In the genomic region with DNA sequence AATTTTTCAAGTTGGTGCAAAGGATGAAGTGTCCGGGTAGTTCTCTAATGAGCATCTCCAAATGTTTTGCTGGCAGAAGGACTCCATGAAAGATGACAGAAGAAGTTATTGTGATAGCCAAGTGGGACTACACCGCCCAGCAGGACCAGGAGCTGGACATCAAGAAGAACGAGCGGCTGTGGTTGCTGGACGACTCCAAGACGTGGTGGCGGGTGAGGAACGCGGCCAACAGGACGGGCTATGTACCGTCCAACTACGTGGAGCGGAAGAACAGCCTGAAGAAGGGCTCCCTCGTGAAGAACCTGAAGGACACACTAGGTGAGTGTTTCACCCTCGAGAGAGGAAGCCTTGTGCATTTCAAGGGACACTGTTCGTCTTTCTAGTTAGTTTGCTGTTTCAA, we compare ENCODE assay signal across 22 cellular contexts.
DNase-seq lines count a peak whose midpoint lies in the region; TF ChIP-seq lines count a peak whose summit lies in the region.
"Had no signal": no experiment of that assay in that cellular context is flagged by ENCODE, and none has a peak within 500 bp of the region (broad histone marks: within the 10 kb centered on the region; RNA-seq: fewer than 3 reads in every experiment).

No MANE protein-coding gene starts in this region.

- H3K36me3 Mint-ChIP-seq in T-helper 2 cell treated with Interferon-gamma antibody and Interleukin-4, amounts not matched to agents 5 μg/mL and 100 μg/mL, for 36 hours (ENCODE audit: low read depth), result peaks cover 34% of the 10 kb centered on the region
- H3K36me3 Mint-ChIP-seq in Caco-2 (ENCODE audit: insufficient read depth, unreplicated experiment) (peaks cover 54% of the 10 kb centered on the region), neural progenitor cell (peaks cover 26% of the 10 kb centered on the region)
- H3K36me3 Mint-ChIP-seq in activated naive CD8-positive, alpha-beta T cell treated with anti-CD3 and anti-CD28 coated beads for 36 hours, result peaks cover 58% of the 10 kb centered on the region

- intact Hi-C loops in Caco-2 (cut with micrococcal nuclease; ENCODE audit: unreplicated experiment), result no loop called here

- H3F3A ChIP-seq in neural progenitor cell (ENCODE audit: low read depth), result no peaks in the 10 kb centered on the region

- H3K4me1 Mint-ChIP-seq in T-helper 2 cell treated with Interferon-gamma antibody and Interleukin-4, amounts not matched to agents 5 μg/mL and 100 μg/mL, for 36 hours (ENCODE audit: low read depth), result peaks cover 48% of the 10 kb centered on the region
- peaks cover 40% of the 10 kb centered on the region for H3K4me1 Mint-ChIP-seq in Caco-2 (ENCODE audit: low read depth, unreplicated experiment)
- peaks cover 76% of the 10 kb centered on the region for H3K4me1 Mint-ChIP-seq in activated naive CD8-positive, alpha-beta T cell treated with anti-CD3 and anti-CD28 coated beads for 36 hours
- peaks cover 16% of the 10 kb centered on the region for H3K4me1 Mint-ChIP-seq in neural progenitor cell

- no peak overlapping the region for H2AFZ ChIP-seq in neural progenitor cell (replicated peaks)

- H3K9me3 ChIP-seq in Caco-2 (no peaks in the 10 kb centered on the region), neural progenitor cell (ENCODE audit: low read depth) (no peaks in the 10 kb centered on the region)
- H3K9me3 ChIP-seq: body of pancreas, heart right ventricle, thyroid gland had no signal

- H3K36me3 ChIP-seq in Caco-2 (ENCODE audit: control insufficient read depth, insufficient read depth, low read length) (no peaks in the 10 kb centered on the region; the same call in 1 of the 2 replicates), neural progenitor cell (no peaks in the 10 kb centered on the region)
- H3K36me3 ChIP-seq: thyroid gland had no signal

- BruUV-seq in Caco-2 (replicated peaks; lab: Mats Ljungman, UMichigan), result no TSS peak

- peak overlapping the region; percentile 23 for H3K27ac Mint-ChIP-seq in T-helper 2 cell treated with Interferon-gamma antibody and Interleukin-4, amounts not matched to agents 5 μg/mL and 100 μg/mL, for 36 hours
- H3K27ac Mint-ChIP-seq in Caco-2 (ENCODE audit: unreplicated experiment) (peak overlapping the region; percentile 60), neural progenitor cell (no peak overlapping the region)
- H3K27ac Mint-ChIP-seq in activated naive CD8-positive, alpha-beta T cell treated with anti-CD3 and anti-CD28 coated beads for 36 hours, result peak overlapping the region; percentile 94
- H3K27ac Mint-ChIP-seq: dendritic cell treated with granulocyte-macrophage colony-stimulating factor and Interleukin-4, amounts not matched to agents 40 ng/mL and 50 ng/mL, for 4 days had no signal

- H3K27me3 ChIP-seq in Caco-2 (replicated peaks; ENCODE audit: control insufficient read depth, insufficient read depth, low read length) (no peaks in the 10 kb centered on the region), neural progenitor cell (no peaks in the 10 kb centered on the region)
- H3K27me3 ChIP-seq: BLaER1 treated with 17β-estradiol and CSF1 and Interleukin-3, amounts not matched to agents 10 nM and 100 nM; body of pancreas; heart right ventricle; thyroid gland had no signal

- no peak overlapping the region for H3K4me2 ChIP-seq in neural progenitor cell
- H3K4me2 ChIP-seq: BLaER1 treated with 17β-estradiol and CSF1 and Interleukin-3, amounts not matched to agents 10 nM and 100 nM had no signal

- no peak for DNase-seq in T-helper 2 cell treated with Interferon-gamma antibody and Interleukin-4, amounts not matched to agents 5 μg/mL and 100 μg/mL, for 36 hours (ENCODE audit: low spot score)
- DNase-seq in T-helper 2 cell, result no peak
- DNase-seq in Caco-2, result no peak
- no peak for DNase-seq in activated naive CD8-positive, alpha-beta T cell treated with anti-CD3 and anti-CD28 coated beads for 36 hours
- no peak for DNase-seq in neural progenitor cell (ENCODE audit: low spot score)
- no peak for DNase-seq in effector CD4-positive, alpha-beta T cell
- no peak for DNase-seq in DMS 273 (lab: John Stamatoyannopoulos, UW; ENCODE audit: unreplicated experiment)
- no peak for DNase-seq in middle frontal gyrus (ENCODE audit: extremely low spot score, low spot score)
- DNase-seq: 8988T; activated effector memory CD4-positive, alpha-beta T cell treated with Interleukin-2 at 50 U/mL for 16 hours; body of pancreas; DND-41; heart right ventricle; islet precursor cell; MM.1S; NCI-H1694; NCI-H345; SHP77; stimulated activated CD4-positive, alpha-beta T cell treated with anti-CD3 and anti-CD28 coated beads, Interleukin-4, amount 100 ng/mL, for 1 hour; thyroid gland had no signal

- peaks cover 17% of the 10 kb centered on the region for H4K20me1 ChIP-seq in neural progenitor cell (ENCODE audit: low read depth)

- TF ChIP-seq CTCF in Caco-2 (IDR thresholded peaks at IDR 0.05; ENCODE audit: insufficient read depth in 1 of 2, low read depth in 1 of 2, low read length in 1 of 2, severe bottlenecking in 1 of 2, unreplicated experiment in 1 of 2) (no peak), neural progenitor cell (IDR thresholded peaks at IDR 0.05) (no peak)

- CTCF ChIA-PET in Caco-2 (lab: Charles Lee), result no interaction called here

- POLR2A ChIA-PET in Caco-2 (lab: Charles Lee), result no interaction called here

- H3K27me3 Mint-ChIP-seq in T-helper 2 cell treated with Interferon-gamma antibody and Interleukin-4, amounts not matched to agents 5 μg/mL and 100 μg/mL, for 36 hours (ENCODE audit: low read depth), result no peaks in the 10 kb centered on the region
- H3K27me3 Mint-ChIP-seq in Caco-2 (ENCODE audit: insufficient read depth, unreplicated experiment) (no peaks in the 10 kb centered on the region), neural progenitor cell (ENCODE audit: insufficient read depth, low read depth) (peaks cover 2% of the 10 kb centered on the region)
- no peaks in the 10 kb centered on the region for H3K27me3 Mint-ChIP-seq in activated naive CD8-positive, alpha-beta T cell treated with anti-CD3 and anti-CD28 coated beads for 36 hours
- H3K27me3 Mint-ChIP-seq: dendritic cell treated with granulocyte-macrophage colony-stimulating factor and Interleukin-4, amounts not matched to agents 40 ng/mL and 50 ng/mL, for 4 days had no signal

- H3K9ac ChIP-seq in neural progenitor cell, result no peak overlapping the region
- H3K9ac ChIP-seq: BLaER1 treated with 17β-estradiol and CSF1 and Interleukin-3, amounts not matched to agents 10 nM and 100 nM had no signal

- H3K4me1 ChIP-seq in Caco-2 (peaks cover 41% of the 10 kb centered on the region), neural progenitor cell (peaks cover 4% of the 10 kb centered on the region)

- H3K4me3 Mint-ChIP-seq in T-helper 2 cell treated with Interferon-gamma antibody and Interleukin-4, amounts not matched to agents 5 μg/mL and 100 μg/mL, for 36 hours, result peak overlapping the region; percentile 33
- H3K4me3 Mint-ChIP-seq in Caco-2 (ENCODE audit: unreplicated experiment), result no peak overlapping the region
- H3K4me3 Mint-ChIP-seq in activated naive CD8-positive, alpha-beta T cell treated with anti-CD3 and anti-CD28 coated beads for 36 hours, result no peak overlapping the region
- peak overlapping the region; percentile 52 for H3K4me3 Mint-ChIP-seq in neural progenitor cell
- H3K4me3 Mint-ChIP-seq: dendritic cell treated with granulocyte-macrophage colony-stimulating factor and Interleukin-4, amounts not matched to agents 40 ng/mL and 50 ng/mL, for 4 days had no signal

- H3K4me3 ChIP-seq in Caco-2 (ENCODE audit: low read depth, low read length), result no peak overlapping the region
- no peak overlapping the region for H3K4me3 ChIP-seq in neural progenitor cell
- H3K4me3 ChIP-seq: BLaER1 treated with 17β-estradiol and CSF1 and Interleukin-3, amounts not matched to agents 10 nM and 100 nM; body of pancreas; heart right ventricle; thyroid gland had no signal

- H3K9me3 Mint-ChIP-seq in T-helper 2 cell treated with Interferon-gamma antibody and Interleukin-4, amounts not matched to agents 5 μg/mL and 100 μg/mL, for 36 hours, result no peaks in the 10 kb centered on the region
- H3K9me3 Mint-ChIP-seq in Caco-2 (ENCODE audit: unreplicated experiment), result no peaks in the 10 kb centered on the region
- peaks cover 1% of the 10 kb centered on the region for H3K9me3 Mint-ChIP-seq in activated naive CD8-positive, alpha-beta T cell treated with anti-CD3 and anti-CD28 coated beads for 36 hours
- peaks cover 3% of the 10 kb centered on the region for H3K9me3 Mint-ChIP-seq in neural progenitor cell

- no peak overlapping the region for H3K27ac ChIP-seq in neural progenitor cell
- H3K27ac ChIP-seq: BLaER1 treated with 17β-estradiol and CSF1 and Interleukin-3, amounts not matched to agents 10 nM and 100 nM; body of pancreas; heart right ventricle; thyroid gland had no signal

- H3K79me2 ChIP-seq in neural progenitor cell (ENCODE audit: low read depth), result peaks cover 35% of the 10 kb centered on the region

Comparison
In these comparisons a context has a peak if more than half of its experiments do, and no peak if none do; other contexts are left out.
1. H3K4me3 Mint-ChIP-seq: peak in T-helper 2 cell treated with Interferon-gamma antibody and Interleukin-4, amounts not matched to agents 5 μg/mL and 100 μg/mL, for 36 hours (single experiment) and neural progenitor cell (single experiment); none in Caco-2 (single experiment) and activated naive CD8-positive, alpha-beta T cell treated with anti-CD3 and anti-CD28 coated beads for 36 hours (single experiment).